13 cellular contexts compared by ENCODE assay signal in genomic region chr2:209472871-209473270, GRCh38. TPM values are rescaled to one million over a fixed set of nuclear protein-coding genes. Genes with fewer than 3 reads are reported as not detected.
DNase-seq lines count a peak whose midpoint lies in the region; ATAC-seq and TF ChIP-seq lines count a peak whose summit lies in the region.
"Had no signal": no experiment of that assay in that cellular context is flagged by ENCODE, and none has a peak within 500 bp of the region (broad histone marks: within the 10 kb centered on the region; RNA-seq: fewer than 3 reads in every experiment).

No MANE protein-coding gene starts in this region.

- peak; percentile 26 for DNase-seq in H4 (ENCODE audit: low spot score)
- peak in 1 of 2 donors; percentile 51 for DNase-seq in fibroblast of lung (ENCODE audit: low read depth in 2 of 2)
- DNase-seq in renal cortical epithelial cell (ENCODE audit: low read depth), result peak; percentile 87
- DNase-seq in NCI-H82 treated with DMSO at 0.1 percent for 48 hours (lab: John Stamatoyannopoulos, UW; ENCODE audit: unreplicated experiment), result no peak
- no peak for DNase-seq in NCI-H1694 (lab: John Stamatoyannopoulos, UW)
- DNase-seq in nucleus accumbens (lab: John Stamatoyannopoulos, UW), result no peak
- DNase-seq: activated naive CD8-positive, alpha-beta T cell treated with anti-CD3 and anti-CD28 coated beads, Interleukin-2, amount 10 ng/mL, durations not matched to agents 7 days and 5 days; COR-L47; heart left ventricle; stomach had no signal

- H3K27ac ChIP-seq in OCI-LY3 (ENCODE audit: low read length) (no peak overlapping the region), fibroblast of lung (ENCODE audit: insufficient read depth, low read length) (peak overlapping the region; percentile 42)
- H3K27ac ChIP-seq: heart left ventricle, stomach had no signal

- no peaks in the 10 kb centered on the region for H4K20me1 ChIP-seq in OCI-LY3 (ENCODE audit: insufficient read depth, low read length)
- no peaks in the 10 kb centered on the region for H4K20me1 ChIP-seq in fibroblast of lung (ENCODE audit: control insufficient read depth, extremely low read depth, insufficient read depth, low read length)

- ATAC-seq in HG02981 (IDR thresholded peaks at IDR 0.05; ENCODE audit: unreplicated experiment), result no peak

- TF ChIP-seq CTCF in OCI-LY3 (IDR thresholded peaks at IDR 0.05; ENCODE audit: low read depth, low read length) (no peak), fibroblast of lung (conservative IDR thresholded peaks at IDR 0.05 in 1 of 2, IDR thresholded peaks at IDR 0.05 in 1 of 2; ENCODE audit: low read depth in 1 of 2, low read length in 2 of 2) (no peak)

- H3K4me2 ChIP-seq in OCI-LY3 (ENCODE audit: low read length), result no peak overlapping the region
- no peak overlapping the region for H3K4me2 ChIP-seq in fibroblast of lung (ENCODE audit: extremely low read depth, insufficient read depth, low read length)

- H3K4me3 ChIP-seq in OCI-LY3 (ENCODE audit: low read length), result no peak overlapping the region
- H3K4me3 ChIP-seq in fibroblast of lung (replicated peaks in 1 of 4; ENCODE audit: control extremely low read depth in 1 of 4, insufficient read depth in 1 of 4, low read depth in 3 of 4, low read length in 4 of 4), result no peak overlapping the region
- H3K4me3 ChIP-seq: heart left ventricle, lung, stomach had no signal

- H2AFZ ChIP-seq in OCI-LY3 (ENCODE audit: low read depth, low read length) (peak overlapping the region; percentile 26; the same call in 1 of the 2 replicates), fibroblast of lung (ENCODE audit: low read length) (no peak overlapping the region)

- H3K4me1 ChIP-seq in OCI-LY3 (ENCODE audit: low read length) (no peaks in the 10 kb centered on the region), fibroblast of lung (ENCODE audit: control insufficient read depth, extremely low read depth, insufficient read depth, low read length) (peaks cover 9% of the 10 kb centered on the region)

- H3K36me3 ChIP-seq in OCI-LY3 (replicated peaks; ENCODE audit: low read depth, low read length) (no peaks in the 10 kb centered on the region), fibroblast of lung (ENCODE audit: control insufficient read depth, insufficient read depth, low read length) (no peaks in the 10 kb centered on the region)
- H3K36me3 ChIP-seq: heart left ventricle, stomach had no signal

- H3K9me3 ChIP-seq in OCI-LY3 (ENCODE audit: insufficient read depth, low read length), result no peaks in the 10 kb centered on the region
- no peaks in the 10 kb centered on the region for H3K9me3 ChIP-seq in fibroblast of lung (ENCODE audit: control insufficient read depth, insufficient read depth, low read depth, low read length)
- H3K9me3 ChIP-seq: heart left ventricle, stomach had no signal

- no peaks in the 10 kb centered on the region for H3K79me2 ChIP-seq in OCI-LY3 (ENCODE audit: low read length)
- no peaks in the 10 kb centered on the region for H3K79me2 ChIP-seq in fibroblast of lung (ENCODE audit: control insufficient read depth, insufficient read depth, low read length)

- no peaks in the 10 kb centered on the region for H3K27me3 ChIP-seq in OCI-LY3 (ENCODE audit: low read depth, low read length)
- no peaks in the 10 kb centered on the region for H3K27me3 ChIP-seq in fibroblast of lung (ENCODE audit: control insufficient read depth, insufficient read depth, low read length)
- H3K27me3 ChIP-seq: heart left ventricle, stomach had no signal

- H3K9ac ChIP-seq in OCI-LY3 (ENCODE audit: low read length) (no peak overlapping the region), fibroblast of lung (ENCODE audit: insufficient read depth, low read length) (no peak overlapping the region)

RNA-seq across cellular contexts. Expression of gene MAP2, which starts 49.0 kb away (rescaled TPM):
- total RNA-seq in H4 (2014; rRNA removed; shearing (Covaris generic)), result 5.3 TPM in 2 replicates
- total RNA-seq in fibroblast of lung (15.7 and 51.0 TPM in 2 replicates), renal cortical epithelial cell (8.7 and 18.3 TPM in 2 replicates)
- 13.7 and 60.1 TPM in 2 replicates for polyA plus RNA-seq in fibroblast of lung
- 12.7 and 71.7 TPM in 2 replicates for polyA plus RNA-seq in fibroblast of lung (2012)
- 26.5 and 91.6 TPM in 2 replicates for polyA minus RNA-seq in fibroblast of lung (ENCODE audit: low replicate concordance)
- total RNA-seq: activated naive CD8-positive, alpha-beta T cell treated with anti-CD3 and anti-CD28 coated beads, Interleukin-2, amount 10 ng/mL, durations not matched to agents 7 days and 5 days had no signal

Comparison
In these comparisons a context has a peak if more than half of its experiments do, and no peak if none do; other contexts are left out.
1. DNase-seq: peak in H4 (single experiment) and renal cortical epithelial cell (single experiment); none in NCI-H82 treated with DMSO at 0.1 percent for 48 hours (single experiment), NCI-H1694 (single experiment) and nucleus accumbens (0 of 56).